12 cellular contexts compared by ENCODE assay signal in the genomic region with DNA sequence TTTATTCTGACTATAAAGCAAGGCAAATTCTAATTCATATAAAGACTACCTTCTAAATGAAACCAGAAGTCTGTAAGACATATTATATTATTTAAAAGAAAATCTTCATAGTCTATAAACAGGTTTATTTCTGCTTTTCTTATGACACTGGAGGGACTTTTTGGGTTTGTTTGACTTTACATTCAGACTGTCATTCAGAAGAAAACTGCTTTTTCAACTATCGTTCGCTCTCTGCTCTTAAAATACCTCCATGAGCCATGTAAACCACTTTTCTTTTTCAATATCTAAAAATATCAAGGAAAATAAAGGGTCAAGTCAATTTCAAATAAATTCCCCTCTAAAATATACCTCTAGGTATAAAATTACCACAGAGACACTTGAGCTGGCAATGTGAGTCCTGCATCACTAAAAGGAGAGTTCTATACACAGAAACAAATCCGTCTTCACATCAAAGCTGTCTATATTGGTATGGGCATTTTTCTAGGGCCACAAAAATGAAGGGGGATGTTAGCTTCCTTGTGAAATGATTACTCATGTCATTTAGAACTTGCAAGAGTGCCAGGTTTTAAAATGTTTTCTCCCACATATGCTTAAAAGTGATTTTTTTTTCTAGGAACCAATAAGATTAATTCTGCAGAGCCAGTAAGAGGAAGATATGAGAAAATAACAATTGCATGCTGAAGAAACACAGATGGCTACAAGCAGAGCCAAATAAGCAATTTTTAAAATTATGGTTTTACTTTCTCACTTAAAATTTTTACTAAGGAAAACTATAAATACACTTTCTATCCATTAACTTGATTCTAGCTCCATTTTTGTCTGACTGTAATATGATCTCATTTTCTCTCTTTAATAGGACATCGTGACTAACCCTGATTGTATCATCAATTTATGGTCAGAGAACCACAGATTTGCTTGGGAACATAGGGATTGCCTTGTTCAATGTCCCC.
A peak's percentile ranks its signal among the peaks of the same experiment; 100 is the strongest.
DNase-seq lines count a peak whose midpoint lies in the region; ATAC-seq and TF ChIP-seq lines count a peak whose summit lies in the region.
"Had no signal": no experiment of that assay in that cellular context is flagged by ENCODE, and none has a peak within 500 bp of the region (broad histone marks: within the 10 kb centered on the region; RNA-seq: fewer than 3 reads in every experiment).

No MANE protein-coding gene starts in this region.

- H3K27me3 ChIP-seq in BJ (ENCODE audit: control insufficient read depth, insufficient read depth, low read length) (no peaks in the 10 kb centered on the region), mammary epithelial cell (ENCODE audit: insufficient read depth, low read length) (no peaks in the 10 kb centered on the region)

- in situ Hi-C loops in mammary epithelial cell (cut with MboI; ENCODE audit: low sequenced_read_pairs in 2 of 2): no loop called here

- H2AFZ ChIP-seq in mammary epithelial cell (ENCODE audit: low read depth, low read length): no peak overlapping the region

- no peaks in the 10 kb centered on the region for H3K9me3 ChIP-seq in mammary epithelial cell (replicated peaks; ENCODE audit: insufficient read depth, low read length)
- H3K9me3 ChIP-seq: prostate gland, thoracic aorta had no signal

- TF ChIP-seq CTCF in BJ (IDR thresholded peaks at IDR 0.05; ENCODE audit: insufficient read depth, low read depth, low read length): no peak
- no peak for TF ChIP-seq CTCF in mammary epithelial cell (conservative IDR thresholded peaks at IDR 0.05 in 1 of 2, IDR thresholded peaks at IDR 0.05 in 1 of 2; ENCODE audit: extremely low read depth in 1 of 2, insufficient read depth in 1 of 2, low read depth in 1 of 2, low read length in 2 of 2)

- dilution Hi-C loops in mammary epithelial cell (cut with HindIII; ENCODE audit: low sequenced_read_pairs): no loop called here

- no peak overlapping the region for H3K9ac ChIP-seq in mammary epithelial cell (ENCODE audit: insufficient read depth, low read length)

- H3K4me3 ChIP-seq in BJ (ENCODE audit: low read depth, low read length) (no peak overlapping the region), mammary epithelial cell (replicated peaks in 1 of 3; ENCODE audit: insufficient read depth in 1 of 3, low read depth in 2 of 3, low read length in 3 of 3) (no peak overlapping the region)
- H3K4me3 ChIP-seq: prostate gland, thoracic aorta had no signal

- no peak overlapping the region for H3K27ac ChIP-seq in mammary epithelial cell (ENCODE audit: insufficient read depth, low read depth, low read length)
- H3K27ac ChIP-seq: prostate gland, thoracic aorta had no signal

- H4K20me1 ChIP-seq in mammary epithelial cell (ENCODE audit: insufficient read depth, low read length): no peaks in the 10 kb centered on the region

- POLR2A ChIA-PET in BJ (lab: Charles Lee): no interaction called here

- BruUV-seq in mammary epithelial cell (replicated peaks; lab: Mats Ljungman, UMichigan): no TSS peak

- peak; percentile 58 for ATAC-seq in GM19372 (IDR thresholded peaks at IDR 0.05; ENCODE audit: low read depth, unreplicated experiment)
- peak; percentile 54 for ATAC-seq in HG03139 (IDR thresholded peaks at IDR 0.05; ENCODE audit: unreplicated experiment)

- no peaks in the 10 kb centered on the region for H3K36me3 ChIP-seq in BJ (ENCODE audit: control insufficient read depth, insufficient read depth, low read length)
- peaks cover 2% of the 10 kb centered on the region for H3K36me3 ChIP-seq in mammary epithelial cell (ENCODE audit: insufficient read depth, low read length)
- H3K36me3 ChIP-seq: prostate gland, thoracic aorta had no signal

- no peak overlapping the region for H3K4me2 ChIP-seq in mammary epithelial cell (ENCODE audit: insufficient read depth, low read depth, low read length)

- H3K4me1 ChIP-seq in mammary epithelial cell (ENCODE audit: insufficient read depth, low read length): no peaks in the 10 kb centered on the region
- H3K4me1 ChIP-seq: prostate gland had no signal

- intact Hi-C loops in mammary epithelial cell (cut with micrococcal nuclease): no loop called here

- WGBS in mammary epithelial cell (ENCODE audit: low coverage, missing lambda C conversion rate): 75% methylated on average over 4 of the region's 4 CpGs

- CTCF ChIA-PET in BJ (lab: Yijun Ruan, JAX): no interaction called here
- CTCF ChIA-PET in mammary epithelial cell (lab: Charles Lee; ENCODE audit: low non-redundant PET): no interaction called here

- H3K79me2 ChIP-seq in mammary epithelial cell (ENCODE audit: insufficient read depth, low read length): no peaks in the 10 kb centered on the region

- peak; percentile 23 for DNase-seq in BJ (ENCODE audit: low read depth)
- DNase-seq in mammary epithelial cell: peak; percentile 12
- no peak for DNase-seq in cerebellum (ENCODE audit: low spot score)
- no peak for DNase-seq in D341Med (ENCODE audit: low spot score)
- no peak for DNase-seq in SHP77 (lab: John Stamatoyannopoulos, UW)
- no peak for DNase-seq in cerebellar cortex (ENCODE audit: low spot score)
- DNase-seq: activated naive CD4-positive, alpha-beta T cell; COR-L47 had no signal

Comparison
In these comparisons a context has a peak if more than half of its experiments do, and no peak if none do; other contexts are left out.
1. DNase-seq: peak in BJ (single experiment) and mammary epithelial cell (single experiment); none in cerebellum (single experiment), D341Med (single experiment), SHP77 (0 of 2) and cerebellar cortex (single experiment).